In the genomic region with DNA sequence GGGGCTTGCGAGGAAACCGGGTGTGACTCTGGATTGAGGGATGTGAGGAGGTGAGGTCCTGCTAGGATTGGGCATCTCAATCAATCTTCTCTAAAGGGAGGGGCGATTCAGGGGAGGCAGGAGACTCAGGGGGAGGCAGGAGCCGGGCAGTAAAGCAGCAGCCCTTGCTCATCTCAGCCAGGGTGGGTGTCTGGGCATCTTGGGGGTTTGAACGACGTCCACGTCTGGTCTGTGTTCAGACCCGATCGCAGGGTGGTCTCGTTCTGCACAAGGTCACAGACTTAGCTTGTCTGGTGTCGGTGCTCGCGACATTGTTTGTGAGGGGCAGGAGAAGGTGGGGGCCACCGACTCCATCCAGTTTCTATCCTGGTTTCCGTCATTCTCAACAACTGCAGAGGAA, we compare ENCODE assay signal across 23 cellular contexts.
"Had no signal": no experiment of that assay in that cellular context is flagged by ENCODE, and none has a peak within 500 bp of the region (broad histone marks: within the 10 kb centered on the region; RNA-seq: fewer than 3 reads in every experiment).

No MANE protein-coding gene starts in this region.

- DNase-seq: colonic mucosa; cortex of kidney; dermis blood vessel endothelial cell; effector CD4-positive, alpha-beta T cell; effector CD8-positive, alpha-beta T cell; effector memory CD4-positive, alpha-beta T cell; effector memory CD8-positive, alpha-beta T cell; endodermal cell; erythroblast; esophagus squamous epithelium; foreskin fibroblast; foreskin keratinocyte; foreskin melanocyte; gastrocnemius medialis; glutamatergic neuron; head of caudate nucleus; heart right ventricle had no signal

- H3K4me3 ChIP-seq: colonic mucosa, coronary artery, dorsolateral prefrontal cortex, esophagus muscularis mucosa, esophagus squamous epithelium, gastrocnemius medialis, gastroesophageal sphincter, heart right ventricle had no signal

- ATAC-seq: effector memory CD8-positive, alpha-beta T cell; esophagus mucosa; foreskin keratinocyte; gastrocnemius medialis; gastroesophageal sphincter; heart right ventricle had no signal

- H3K27me3 ChIP-seq: colonic mucosa, dorsolateral prefrontal cortex, esophagus muscularis mucosa, foreskin keratinocyte, gastrocnemius medialis, gastroesophageal sphincter had no signal

- H3K27ac ChIP-seq: colonic mucosa, coronary artery, dorsolateral prefrontal cortex, epithelial cell of prostate, esophagus muscularis mucosa, esophagus squamous epithelium, foreskin keratinocyte, gastrocnemius medialis, gastroesophageal sphincter, heart right ventricle had no signal

- H3K9me3 ChIP-seq: colonic mucosa, esophagus squamous epithelium, gastrocnemius medialis had no signal

- H3K4me1 ChIP-seq: colonic mucosa, esophagus muscularis mucosa, esophagus squamous epithelium, foreskin keratinocyte, gastrocnemius medialis, gastroesophageal sphincter, heart right ventricle had no signal

- H3K36me3 ChIP-seq: colonic mucosa, esophagus squamous epithelium, gastrocnemius medialis, heart right ventricle had no signal
